Comparison of ENCODE assay signal across 19 cellular contexts in genomic region chr1:31650161-31650560, GRCh38. TPM values are rescaled to one million over a fixed set of nuclear protein-coding genes. Genes with fewer than 3 reads are reported as not detected.
"Had no signal": no experiment of that assay in that cellular context is flagged by ENCODE, and none has a peak within 500 bp of the region (broad histone marks: within the 10 kb centered on the region; RNA-seq: fewer than 3 reads in every experiment).

No MANE protein-coding gene starts in this region.

- H3K9me3 ChIP-seq: lower lobe of right lung, tibial nerve had no signal

- H3K4me3 ChIP-seq: lower lobe of right lung, tibial nerve had no signal

- H3K27ac Mint-ChIP-seq: activated CD4-positive, alpha-beta T cell treated with anti-CD3 and anti-CD28 coated beads, Interleukin-2, amount 10 ng/mL, durations not matched to agents 24 days and 14 days; activated CD8-positive, alpha-beta T cell treated with anti-CD3 and anti-CD28 coated beads for 36 hours; activated naive CD8-positive, alpha-beta T cell treated with anti-CD3 and anti-CD28 coated beads, Interleukin-2, amount 10 ng/mL, durations not matched to agents 7 days and 5 days; activated T-helper 2 cell treated with anti-CD3 and anti-CD28 coated beads, Interferon-gamma antibody, Interleukin-2, Interleukin-4, amounts not matched to agents 10 μg/mL and 5 μg/mL and 100 μg/mL, durations not matched to agents 14 hours and 24 hours and 36 hours; natural killer cell treated with Interleukin-12 subunit alpha and Interleukin-12 subunit beta and Interleukin-15 and Interleukin-18, amount 100 ng/mL, for 72 hours; progenitor cell of endocrine pancreas; T-helper 2 cell treated with Interferon-gamma antibody and Interleukin-4, amounts not matched to agents 5 μg/mL and 100 μg/mL, for 36 hours had no signal

- H3K27ac ChIP-seq: lower lobe of right lung had no signal

- DNase-seq: activated CD4-positive, alpha-beta T cell treated with anti-CD3 and anti-CD28 coated beads, Interleukin-2, amount 10 ng/mL, durations not matched to agents 24 days and 14 days; activated CD8-positive, alpha-beta T cell treated with anti-CD3 and anti-CD28 coated beads for 36 hours; activated naive CD4-positive, alpha-beta T cell treated with Interleukin-2 at 50 U/mL for 16 hours; activated naive CD8-positive, alpha-beta T cell treated with anti-CD3 and anti-CD28 coated beads, Interleukin-2, amount 10 ng/mL, durations not matched to agents 7 days and 5 days; activated T-cell treated with anti-CD3 and anti-CD28 coated beads, Interleukin-2, amount 50 U/mL, for 1 hour; effector CD8-positive, alpha-beta T cell; hippocampal formation; left cardiac atrium; lower lobe of right lung; nucleus accumbens; stimulated activated CD4-positive, alpha-beta T cell treated with anti-CD3 and anti-CD28 coated beads, Interleukin-15, amount 100 ng/mL, for 24 hours; stimulated activated CD4-positive, alpha-beta T cell treated with anti-CD3 and anti-CD28 coated beads, Interleukin-2, amount 100 ng/mL, for 48 hours had no signal

- ATAC-seq: activated CD8-positive, alpha-beta T cell treated with anti-CD3 and anti-CD28 coated beads for 36 hours; esophagus mucosa; left cardiac atrium; lower lobe of right lung; natural killer cell treated with Interleukin-12 subunit alpha and Interleukin-12 subunit beta and Interleukin-15 and Interleukin-18, amount 100 ng/mL, for 72 hours had no signal

- H3K4me3 Mint-ChIP-seq: activated CD4-positive, alpha-beta T cell treated with anti-CD3 and anti-CD28 coated beads, Interleukin-2, amount 10 ng/mL, durations not matched to agents 24 days and 14 days; activated CD8-positive, alpha-beta T cell treated with anti-CD3 and anti-CD28 coated beads for 36 hours; activated naive CD8-positive, alpha-beta T cell treated with anti-CD3 and anti-CD28 coated beads, Interleukin-2, amount 10 ng/mL, durations not matched to agents 7 days and 5 days; natural killer cell treated with Interleukin-12 subunit alpha and Interleukin-12 subunit beta and Interleukin-15 and Interleukin-18, amount 100 ng/mL, for 72 hours; T-helper 2 cell treated with Interferon-gamma antibody and Interleukin-4, amounts not matched to agents 5 μg/mL and 100 μg/mL, for 36 hours had no signal

- H3K36me3 ChIP-seq: lower lobe of right lung had no signal

- H3K27me3 Mint-ChIP-seq: activated CD8-positive, alpha-beta T cell treated with anti-CD3 and anti-CD28 coated beads for 36 hours; activated naive CD8-positive, alpha-beta T cell treated with anti-CD3 and anti-CD28 coated beads, Interleukin-2, amount 10 ng/mL, durations not matched to agents 7 days and 5 days; natural killer cell treated with Interleukin-12 subunit alpha and Interleukin-12 subunit beta and Interleukin-15 and Interleukin-18, amount 100 ng/mL, for 72 hours; progenitor cell of endocrine pancreas had no signal

- H3K27me3 ChIP-seq: tibial nerve had no signal

- H3K9me3 Mint-ChIP-seq: activated CD4-positive, alpha-beta T cell treated with anti-CD3 and anti-CD28 coated beads, Interleukin-2, amount 10 ng/mL, durations not matched to agents 24 days and 14 days; activated CD8-positive, alpha-beta T cell treated with anti-CD3 and anti-CD28 coated beads for 36 hours; activated naive CD8-positive, alpha-beta T cell treated with anti-CD3 and anti-CD28 coated beads, Interleukin-2, amount 10 ng/mL, durations not matched to agents 7 days and 5 days; activated T-helper 2 cell treated with anti-CD3 and anti-CD28 coated beads, Interferon-gamma antibody, Interleukin-2, Interleukin-4, amounts not matched to agents 10 μg/mL and 5 μg/mL and 100 μg/mL, durations not matched to agents 14 hours and 24 hours and 36 hours; T-helper 2 cell treated with Interferon-gamma antibody and Interleukin-4, amounts not matched to agents 5 μg/mL and 100 μg/mL, for 36 hours had no signal

RNA-seq across cellular contexts. Expression of gene HCRTR1, which starts 32.7 kb away (rescaled TPM):
- total RNA-seq: activated CD4-positive, alpha-beta T cell treated with anti-CD3 and anti-CD28 coated beads, Interleukin-2, amount 10 ng/mL, durations not matched to agents 24 days and 14 days; activated CD8-positive, alpha-beta T cell treated with anti-CD3 and anti-CD28 coated beads for 36 hours; activated naive CD8-positive, alpha-beta T cell treated with anti-CD3 and anti-CD28 coated beads, Interleukin-2, amount 10 ng/mL, durations not matched to agents 7 days and 5 days; activated T-helper 2 cell treated with anti-CD3 and anti-CD28 coated beads, Interferon-gamma antibody, Interleukin-2, Interleukin-4, amounts not matched to agents 10 μg/mL and 5 μg/mL and 100 μg/mL, durations not matched to agents 14 hours and 24 hours and 36 hours; esophagus mucosa; lower lobe of right lung; natural killer cell treated with Interleukin-12 subunit alpha and Interleukin-12 subunit beta and Interleukin-15 and Interleukin-18, amount 100 ng/mL, for 72 hours; progenitor cell of endocrine pancreas; skeletal muscle tissue had no signal

RNA-seq across cellular contexts. Expression of gene COL16A1, which starts 53.7 kb away (rescaled TPM):
- total RNA-seq: activated CD4-positive, alpha-beta T cell treated with anti-CD3 and anti-CD28 coated beads, Interleukin-2, amount 10 ng/mL, durations not matched to agents 24 days and 14 days; activated T-helper 2 cell treated with anti-CD3 and anti-CD28 coated beads, Interferon-gamma antibody, Interleukin-2, Interleukin-4, amounts not matched to agents 10 μg/mL and 5 μg/mL and 100 μg/mL, durations not matched to agents 14 hours and 24 hours and 36 hours had no signal
